10 cellular contexts compared by ENCODE assay signal in the genomic region with DNA sequence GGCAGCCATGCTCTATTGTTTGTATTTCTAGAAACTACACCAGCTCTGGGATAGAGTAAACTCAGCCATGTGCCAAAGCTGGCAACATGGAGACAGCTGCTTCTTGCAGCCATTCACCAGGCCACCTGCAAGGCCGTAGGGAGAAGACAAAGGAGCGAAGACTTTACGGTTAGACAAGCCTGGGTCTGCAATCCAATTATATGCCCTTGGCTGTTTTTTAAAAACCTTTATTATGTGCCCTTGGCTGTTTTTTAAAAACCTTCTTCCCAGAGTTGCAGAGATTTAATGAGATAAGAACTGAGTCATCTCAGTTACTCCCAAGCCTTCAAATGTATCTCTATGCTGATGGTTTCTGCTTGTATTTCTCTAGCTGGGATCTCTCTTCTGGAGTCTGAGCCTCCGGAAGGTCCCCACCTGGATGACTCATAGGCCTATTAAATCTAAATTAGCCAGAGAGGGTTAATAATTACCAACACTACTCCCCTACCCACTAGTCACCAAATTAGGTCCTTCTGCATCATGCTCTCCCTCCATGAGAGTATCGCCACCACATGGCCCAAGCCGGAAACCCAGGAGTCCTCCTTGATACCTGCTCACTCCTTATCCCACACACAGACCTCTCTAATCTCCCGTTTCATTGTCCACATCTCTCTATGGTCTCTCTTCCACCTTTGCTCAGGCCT. TPM values are rescaled to one million over a fixed set of nuclear protein-coding genes. Genes with fewer than 3 reads are reported as not detected.
DNase-seq lines count a peak whose midpoint lies in the region; ATAC-seq and TF ChIP-seq lines count a peak whose summit lies in the region.
"Had no signal": no experiment of that assay in that cellular context is flagged by ENCODE, and none has a peak within 500 bp of the region (broad histone marks: within the 10 kb centered on the region; RNA-seq: fewer than 3 reads in every experiment).

No MANE protein-coding gene starts in this region.

- H3K9me3 ChIP-seq in left ventricle myocardium inferior (replicated peaks) (no peaks in the 10 kb centered on the region), upper lobe of right lung (no peaks in the 10 kb centered on the region)

- H3K4me1 ChIP-seq in left ventricle myocardium inferior (peaks cover 26% of the 10 kb centered on the region), upper lobe of right lung (no peaks in the 10 kb centered on the region)

- intact Hi-C loops in left ventricle myocardium inferior (cut with micrococcal nuclease), result no loop called here
- intact Hi-C loops in left ventricle myocardium superior (cut with micrococcal nuclease), result no loop called here
- intact Hi-C loops in upper lobe of right lung (cut with DNase I), result no loop called here

- H3K27ac ChIP-seq in left ventricle myocardium inferior (replicated peaks) (peak overlapping the region; percentile 62), upper lobe of right lung (no peak overlapping the region)
- H3K27ac ChIP-seq: SK-N-MC had no signal

- H3K27me3 ChIP-seq in left ventricle myocardium inferior (ENCODE audit: low read depth) (no peaks in the 10 kb centered on the region), upper lobe of right lung (no peaks in the 10 kb centered on the region)

- H3K36me3 ChIP-seq in left ventricle myocardium inferior, result no peaks in the 10 kb centered on the region
- H3K36me3 ChIP-seq in upper lobe of right lung, result no peaks in the 10 kb centered on the region

- DNase-seq in left ventricle myocardium inferior, result no peak
- DNase-seq in left ventricle myocardium superior, result no peak
- DNase-seq in NCI-H226, result peak; percentile 43
- DNase-seq in fibroblast of mammary gland (ENCODE audit: low read depth), result peak; percentile 40
- DNase-seq in upper lobe of right lung, result no peak
- no peak for DNase-seq in SIG-M5 (lab: John Stamatoyannopoulos, UW)
- no peak for DNase-seq in NCI-H526 treated with DMSO at 0.1 percent for 48 hours (lab: John Stamatoyannopoulos, UW)
- DNase-seq: amygdala had no signal

- ATAC-seq in left ventricle myocardium superior (no peak), upper lobe of right lung (peak; percentile 82), HG03442 (IDR thresholded peaks at IDR 0.05; ENCODE audit: unreplicated experiment) (no peak)

- TF ChIP-seq CTCF in left ventricle myocardium inferior (IDR thresholded peaks at IDR 0.05; ENCODE audit: borderline replicate concordance), result no peak
- peak; percentile 18 for TF ChIP-seq CTCF in fibroblast of mammary gland (conservative IDR thresholded peaks at IDR 0.05; ENCODE audit: control insufficient read depth, insufficient read depth, low read depth, low read length)
- no peak for TF ChIP-seq CTCF in upper lobe of right lung (IDR thresholded peaks at IDR 0.05)

- H3K4me3 ChIP-seq in left ventricle myocardium inferior, result no peak overlapping the region
- no peak overlapping the region for H3K4me3 ChIP-seq in fibroblast of mammary gland (ENCODE audit: control insufficient read depth, low read depth, low read length)
- H3K4me3 ChIP-seq in upper lobe of right lung, result no peak overlapping the region
- H3K4me3 ChIP-seq: SK-N-MC had no signal

RNA-seq across cellular contexts. Expression of a gene that starts 17.5 kb away (rescaled TPM):
- total RNA-seq in left ventricle myocardium inferior (4.4 TPM), left ventricle myocardium superior (6.7 TPM), upper lobe of right lung (30.7 TPM)

Comparison
In these comparisons a context has a peak if more than half of its experiments do, and no peak if none do; other contexts are left out.
1. DNase-seq: peak in NCI-H226 (single experiment) and fibroblast of mammary gland (single experiment); none in left ventricle myocardium inferior (single experiment), left ventricle myocardium superior (single experiment), upper lobe of right lung (single experiment), SIG-M5 (single experiment) and NCI-H526 treated with DMSO at 0.1 percent for 48 hours (single experiment).